ENCODE assay signal across 1 cellular context in the genomic region with DNA sequence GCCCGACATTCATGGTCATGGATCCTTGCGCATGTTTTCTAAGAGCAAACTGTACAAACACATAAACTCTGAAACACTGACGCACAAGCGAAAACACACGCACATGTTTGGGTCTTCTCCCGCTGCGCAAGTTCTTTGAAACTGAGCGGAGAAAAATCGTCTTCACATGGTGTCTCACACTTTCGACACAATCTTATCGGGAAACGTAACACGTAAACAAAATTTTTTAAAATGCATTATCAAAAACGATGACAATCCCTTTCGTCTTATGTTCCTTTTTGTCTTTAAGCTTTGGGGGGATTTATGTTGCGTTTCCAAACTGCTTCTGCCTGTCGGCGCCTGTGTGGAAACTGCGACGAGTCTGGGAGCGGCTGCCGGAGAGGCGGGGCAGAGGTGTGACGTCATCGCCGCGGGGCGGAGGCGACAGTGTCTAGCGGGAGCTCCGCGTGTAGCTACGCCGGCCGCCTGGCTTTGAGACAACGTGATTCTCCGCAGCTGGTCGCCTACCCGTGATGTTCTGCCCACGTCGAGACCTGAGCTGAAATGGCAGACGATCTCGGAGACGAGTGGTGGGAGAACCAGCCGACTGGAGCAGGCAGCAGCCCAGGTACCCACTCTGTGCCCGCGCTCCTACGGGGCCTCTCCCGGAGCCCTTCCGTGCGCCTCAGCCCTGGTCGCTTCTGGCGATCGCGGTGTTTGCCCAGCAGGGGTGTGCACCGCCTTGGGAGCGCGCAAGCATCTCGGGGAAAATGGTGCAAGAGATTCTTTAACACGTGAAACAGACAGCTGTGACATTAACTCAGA.
TF ChIP-seq lines count a peak whose summit lies in the region.

Gene CMSS1, plus strand, starts transcription at position 426 of the 804 bp plus-strand sequence.

TF ChIP-seq in HepG2, 621 proteins besides CTCF, POLR2A, EP300 and RAD21 (continued from another document and continues in another):
- TF ChIP-seq, protein P1, sequence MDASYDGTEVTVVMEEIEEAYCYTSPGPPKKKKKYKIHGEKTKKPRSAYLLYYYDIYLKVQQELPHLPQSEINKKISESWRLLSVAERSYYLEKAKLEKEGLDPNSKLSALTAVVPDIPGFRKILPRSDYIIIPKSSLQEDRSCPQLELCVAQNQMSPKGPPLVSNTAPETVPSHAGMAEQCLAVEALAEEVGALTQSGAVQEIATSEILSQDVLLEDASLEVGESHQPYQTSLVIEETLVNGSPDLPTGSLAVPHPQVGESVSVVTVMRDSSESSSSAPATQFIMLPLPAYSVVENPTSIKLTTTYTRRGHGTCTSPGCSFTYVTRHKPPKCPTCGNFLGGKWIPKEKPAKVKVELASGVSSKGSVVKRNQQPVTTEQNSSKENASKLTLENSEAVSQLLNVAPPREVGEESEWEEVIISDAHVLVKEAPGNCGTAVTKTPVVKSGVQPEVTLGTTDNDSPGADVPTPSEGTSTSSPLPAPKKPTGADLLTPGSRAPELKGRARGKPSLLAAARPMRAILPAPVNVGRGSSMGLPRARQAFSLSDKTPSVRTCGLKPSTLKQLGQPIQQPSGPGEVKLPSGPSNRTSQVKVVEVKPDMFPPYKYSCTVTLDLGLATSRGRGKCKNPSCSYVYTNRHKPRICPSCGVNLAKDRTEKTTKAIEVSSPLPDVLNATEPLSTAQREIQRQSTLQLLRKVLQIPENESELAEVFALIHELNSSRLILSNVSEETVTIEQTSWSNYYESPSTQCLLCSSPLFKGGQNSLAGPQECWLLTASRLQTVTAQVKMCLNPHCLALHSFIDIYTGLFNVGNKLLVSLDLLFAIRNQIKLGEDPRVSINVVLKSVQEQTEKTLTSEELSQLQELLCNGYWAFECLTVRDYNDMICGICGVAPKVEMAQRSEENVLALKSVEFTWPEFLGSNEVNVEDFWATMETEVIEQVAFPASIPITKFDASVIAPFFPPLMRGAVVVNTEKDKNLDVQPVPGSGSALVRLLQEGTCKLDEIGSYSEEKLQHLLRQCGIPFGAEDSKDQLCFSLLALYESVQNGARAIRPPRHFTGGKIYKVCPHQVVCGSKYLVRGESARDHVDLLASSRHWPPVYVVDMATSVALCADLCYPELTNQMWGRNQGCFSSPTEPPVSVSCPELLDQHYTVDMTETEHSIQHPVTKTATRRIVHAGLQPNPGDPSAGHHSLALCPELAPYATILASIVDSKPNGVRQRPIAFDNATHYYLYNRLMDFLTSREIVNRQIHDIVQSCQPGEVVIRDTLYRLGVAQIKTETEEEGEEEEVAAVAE (CRISPR knock-in tag; IDR thresholded peaks at IDR 0.05; ENCODE audit: borderline replicate concordance), result no peak
- TF ChIP-seq KLF6 (CRISPR knock-in tag; IDR thresholded peaks at IDR 0.05) (0 out of 2 replicates have a peak, but pooled peaks have one; percentile 21), TFDP1 (CRISPR knock-in tag; IDR thresholded peaks at IDR 0.05; ENCODE audit: borderline replicate concordance) (peak; percentile 94), ZNF781 (CRISPR knock-in tag; IDR thresholded peaks at IDR 0.05; ENCODE audit: borderline replicate concordance, not compliant biosample characterization) (peak; percentile 21), ELF4 (CRISPR knock-in tag; IDR thresholded peaks at IDR 0.05; ENCODE audit: borderline replicate concordance) (peak; percentile 64; the same call in 1 of the 2 replicates), KDM3A (CRISPR knock-in tag; IDR thresholded peaks at IDR 0.05; ENCODE audit: low read depth) (no peak), TAF1 (CRISPR knock-in tag; IDR thresholded peaks at IDR 0.05) (peak; percentile 58), TFAP4 (IDR thresholded peaks at IDR 0.05; ENCODE audit: borderline replicate concordance, low read depth) (peak; percentile 41; the same call in 1 of the 2 replicates), ZNF101 (CRISPR knock-in tag; IDR thresholded peaks at IDR 0.05; ENCODE audit: borderline replicate concordance, low read depth) (no peak), ZNF275 (CRISPR knock-in tag; IDR thresholded peaks at IDR 0.05; ENCODE audit: borderline replicate concordance) (peak; percentile 39; the same call in 1 of the 2 replicates), GTF2F1 (IDR thresholded peaks at IDR 0.05; ENCODE audit: low read length) (no peak), ZNF607 (CRISPR knock-in tag; IDR thresholded peaks at IDR 0.05; ENCODE audit: borderline replicate concordance) (peak; percentile 75; the same call in 1 of the 2 replicates), SALL2 (CRISPR knock-in tag; IDR thresholded peaks at IDR 0.05) (peak; percentile 71), ZNF788 (CRISPR knock-in tag; IDR thresholded peaks at IDR 0.05; ENCODE audit: borderline replicate concordance) (peak; percentile 65; the same call in 1 of the 2 replicates), ZNF780A (CRISPR knock-in tag; IDR thresholded peaks at IDR 0.05) (0 out of 2 replicates have a peak, but pooled peaks have one; percentile 34), HMGA1 (CRISPR knock-in tag; conservative IDR thresholded peaks at IDR 0.05) (no peak), SYNCRIP (IDR thresholded peaks at IDR 0.05; ENCODE audit: insufficient read depth, low read depth, low read length) (no peak), PHF8 (CRISPR knock-in tag; IDR thresholded peaks at IDR 0.05) (peak; percentile 73; the same call in 1 of the 2 replicates), ZFP36L2 (CRISPR knock-in tag; IDR thresholded peaks at IDR 0.05) (no peak), PBX3 (CRISPR knock-in tag; IDR thresholded peaks at IDR 0.05; ENCODE audit: borderline replicate concordance) (no peak)
- TF ChIP-seq, protein P2, sequence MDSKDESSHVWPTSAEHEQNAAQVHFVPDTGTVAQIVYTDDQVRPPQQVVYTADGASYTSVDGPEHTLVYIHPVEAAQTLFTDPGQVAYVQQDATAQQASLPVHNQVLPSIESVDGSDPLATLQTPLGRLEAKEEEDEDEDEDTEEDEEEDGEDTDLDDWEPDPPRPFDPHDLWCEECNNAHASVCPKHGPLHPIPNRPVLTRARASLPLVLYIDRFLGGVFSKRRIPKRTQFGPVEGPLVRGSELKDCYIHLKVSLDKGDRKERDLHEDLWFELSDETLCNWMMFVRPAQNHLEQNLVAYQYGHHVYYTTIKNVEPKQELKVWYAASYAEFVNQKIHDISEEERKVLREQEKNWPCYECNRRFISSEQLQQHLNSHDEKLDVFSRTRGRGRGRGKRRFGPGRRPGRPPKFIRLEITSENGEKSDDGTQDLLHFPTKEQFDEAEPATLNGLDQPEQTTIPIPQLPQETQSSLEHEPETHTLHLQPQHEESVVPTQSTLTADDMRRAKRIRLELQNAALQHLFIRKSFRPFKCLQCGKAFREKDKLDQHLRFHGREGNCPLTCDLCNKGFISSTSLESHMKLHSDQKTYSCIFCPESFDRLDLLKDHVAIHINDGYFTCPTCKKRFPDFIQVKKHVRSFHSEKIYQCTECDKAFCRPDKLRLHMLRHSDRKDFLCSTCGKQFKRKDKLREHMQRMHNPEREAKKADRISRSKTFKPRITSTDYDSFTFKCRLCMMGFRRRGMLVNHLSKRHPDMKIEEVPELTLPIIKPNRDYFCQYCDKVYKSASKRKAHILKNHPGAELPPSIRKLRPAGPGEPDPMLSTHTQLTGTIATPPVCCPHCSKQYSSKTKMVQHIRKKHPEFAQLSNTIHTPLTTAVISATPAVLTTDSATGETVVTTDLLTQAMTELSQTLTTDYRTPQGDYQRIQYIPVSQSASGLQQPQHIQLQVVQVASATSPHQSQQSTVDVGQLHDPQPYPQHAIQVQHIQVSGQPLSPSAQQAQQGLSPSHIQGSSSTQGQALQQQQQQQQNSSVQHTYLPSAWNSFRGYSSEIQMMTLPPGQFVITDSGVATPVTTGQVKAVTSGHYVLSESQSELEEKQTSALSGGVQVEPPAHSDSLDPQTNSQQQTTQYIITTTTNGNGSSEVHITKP (CRISPR knock-in tag; IDR thresholded peaks at IDR 0.05; ENCODE audit: low read depth), result no peak
- TF ChIP-seq, protein P3, sequence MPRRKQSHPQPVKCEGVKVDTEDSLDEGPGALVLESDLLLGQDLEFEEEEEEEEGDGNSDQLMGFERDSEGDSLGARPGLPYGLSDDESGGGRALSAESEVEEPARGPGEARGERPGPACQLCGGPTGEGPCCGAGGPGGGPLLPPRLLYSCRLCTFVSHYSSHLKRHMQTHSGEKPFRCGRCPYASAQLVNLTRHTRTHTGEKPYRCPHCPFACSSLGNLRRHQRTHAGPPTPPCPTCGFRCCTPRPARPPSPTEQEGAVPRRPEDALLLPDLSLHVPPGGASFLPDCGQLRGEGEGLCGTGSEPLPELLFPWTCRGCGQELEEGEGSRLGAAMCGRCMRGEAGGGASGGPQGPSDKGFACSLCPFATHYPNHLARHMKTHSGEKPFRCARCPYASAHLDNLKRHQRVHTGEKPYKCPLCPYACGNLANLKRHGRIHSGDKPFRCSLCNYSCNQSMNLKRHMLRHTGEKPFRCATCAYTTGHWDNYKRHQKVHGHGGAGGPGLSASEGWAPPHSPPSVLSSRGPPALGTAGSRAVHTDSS (CRISPR knock-in tag; conservative IDR thresholded peaks at IDR 0.05), result no peak
- TF ChIP-seq, protein P4, sequence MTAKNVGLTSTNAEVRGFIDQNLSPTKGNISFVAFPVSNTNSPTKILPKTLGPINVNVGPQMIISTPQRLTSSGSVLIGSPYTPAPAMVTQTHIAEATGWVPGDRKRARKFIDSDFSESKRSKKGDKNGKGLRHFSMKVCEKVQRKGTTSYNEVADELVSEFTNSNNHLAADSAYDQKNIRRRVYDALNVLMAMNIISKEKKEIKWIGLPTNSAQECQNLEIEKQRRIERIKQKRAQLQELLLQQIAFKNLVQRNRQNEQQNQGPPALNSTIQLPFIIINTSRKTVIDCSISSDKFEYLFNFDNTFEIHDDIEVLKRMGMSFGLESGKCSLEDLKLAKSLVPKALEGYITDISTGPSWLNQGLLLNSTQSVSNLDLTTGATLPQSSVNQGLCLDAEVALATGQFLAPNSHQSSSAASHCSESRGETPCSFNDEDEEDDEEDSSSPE (CRISPR knock-in tag; IDR thresholded peaks at IDR 0.05), result peak; percentile 97
- TF ChIP-seq, protein P5, sequence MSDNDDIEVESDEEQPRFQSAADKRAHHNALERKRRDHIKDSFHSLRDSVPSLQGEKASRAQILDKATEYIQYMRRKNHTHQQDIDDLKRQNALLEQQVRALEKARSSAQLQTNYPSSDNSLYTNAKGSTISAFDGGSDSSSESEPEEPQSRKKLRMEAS (IDR thresholded peaks at IDR 0.05), result peak; percentile 97
- TF ChIP-seq, protein P6, sequence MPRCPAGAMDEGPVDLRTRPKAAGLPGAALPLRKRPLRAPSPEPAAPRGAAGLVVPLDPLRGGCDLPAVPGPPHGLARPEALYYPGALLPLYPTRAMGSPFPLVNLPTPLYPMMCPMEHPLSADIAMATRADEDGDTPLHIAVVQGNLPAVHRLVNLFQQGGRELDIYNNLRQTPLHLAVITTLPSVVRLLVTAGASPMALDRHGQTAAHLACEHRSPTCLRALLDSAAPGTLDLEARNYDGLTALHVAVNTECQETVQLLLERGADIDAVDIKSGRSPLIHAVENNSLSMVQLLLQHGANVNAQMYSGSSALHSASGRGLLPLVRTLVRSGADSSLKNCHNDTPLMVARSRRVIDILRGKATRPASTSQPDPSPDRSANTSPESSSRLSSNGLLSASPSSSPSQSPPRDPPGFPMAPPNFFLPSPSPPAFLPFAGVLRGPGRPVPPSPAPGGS (CRISPR knock-in tag; IDR thresholded peaks at IDR 0.05), result peak; percentile 29
